Comparison of ENCODE assay signal across 8 cellular contexts in genomic region chr12:122022393-122023338, GRCh38. TPM values are rescaled to one million over a fixed set of nuclear protein-coding genes. Genes with fewer than 3 reads are reported as not detected.
A peak's percentile ranks its signal among the peaks of the same experiment; 100 is the strongest.
DNase-seq lines count a peak whose midpoint lies in the region; ATAC-seq and TF ChIP-seq lines count a peak whose summit lies in the region.

No MANE protein-coding gene starts in this region.

- DNase-seq in C1 segment of cervical spinal cord (lab: John Stamatoyannopoulos, UW) = peak in 10 of 14 donors; percentile 16 to 62 (median 42)
- peak; percentile 31 for DNase-seq in activated CD4-positive, alpha-beta T cell treated with anti-CD3 and anti-CD28 coated beads, Interleukin-2, amount 50 U/mL, for 1 hour
- DNase-seq in epithelial cell of prostate (ENCODE audit: low read depth, low spot score) = no peak
- peak in 2 of 3 donors; percentile 31 to 56 for DNase-seq in mucosa of descending colon
- no peak for DNase-seq in type B pancreatic cell (ENCODE audit: extremely low spot score, unreplicated experiment)
- no peak for DNase-seq in SHP77 treated with DMSO at 0.1 percent for 48 hours (lab: John Stamatoyannopoulos, UW)

- H3K4me3 ChIP-seq in mucosa of descending colon = peak overlapping the region; percentile 15

- TF ChIP-seq CTCF in mucosa of descending colon (IDR thresholded peaks at IDR 0.05) (no peak), type B pancreatic cell (conservative IDR thresholded peaks at IDR 0.05) (no peak)

- ATAC-seq in HG02759 (IDR thresholded peaks at IDR 0.05; ENCODE audit: unreplicated experiment) (peak; percentile 8), mucosa of descending colon (peak; percentile 13), HG03378 (IDR thresholded peaks at IDR 0.05; ENCODE audit: unreplicated experiment) (no peak)

- peaks cover 3% of the 10 kb centered on the region for H3K9me3 Mint-ChIP-seq in type B pancreatic cell

- peak overlapping the region; percentile 67 for H3K27ac ChIP-seq in epithelial cell of prostate

- H3K27me3 Mint-ChIP-seq in type B pancreatic cell = peaks cover 7% of the 10 kb centered on the region

- H3K36me3 ChIP-seq in mucosa of descending colon (ENCODE audit: low read depth) = no peaks in the 10 kb centered on the region

- H3K4me1 Mint-ChIP-seq in type B pancreatic cell (ENCODE audit: unreplicated experiment) = peaks cover 14% of the 10 kb centered on the region

- H3K4me1 ChIP-seq in mucosa of descending colon (ENCODE audit: low read depth) = peaks cover 19% of the 10 kb centered on the region

- peak overlapping the region; percentile 91 for H3K4me3 Mint-ChIP-seq in type B pancreatic cell

- H3K27ac Mint-ChIP-seq in type B pancreatic cell = peak overlapping the region; percentile 91

- H3K9me3 ChIP-seq in mucosa of descending colon = no peaks in the 10 kb centered on the region

- H3K36me3 Mint-ChIP-seq in type B pancreatic cell = no peaks in the 10 kb centered on the region

- intact Hi-C loops in mucosa of descending colon (cut with DNase I, micrococcal nuclease) = no loop called here

RNA-seq across cellular contexts. Expression of gene BCL7A, which starts 1.0 kb away (rescaled TPM):
- total RNA-seq in mucosa of descending colon (10 to 100 TPM in 1 of 3 donors, 1 to 10 TPM in 2; 5.2 to 11.6 (median 5.7) TPM), type B pancreatic cell (ENCODE audit: low replicate concordance) (22.2 and 30.9 TPM in 2 replicates)

RNA-seq across cellular contexts. Expression of gene MLXIP, which starts 55.9 kb away (rescaled TPM):
- 100 to 1,000 TPM; 194 to 230 (median 201) TPM for total RNA-seq in mucosa of descending colon
- 28.4 and 44.5 TPM in 2 replicates for total RNA-seq in type B pancreatic cell (ENCODE audit: low replicate concordance)

Comparison
In these comparisons a context has a peak if more than half of its experiments do, and no peak if none do; other contexts are left out.
1. DNase-seq: peak in C1 segment of cervical spinal cord (10 of 14), activated CD4-positive, alpha-beta T cell treated with anti-CD3 and anti-CD28 coated beads, Interleukin-2, amount 50 U/mL, for 1 hour (single experiment) and mucosa of descending colon (2 of 3); none in epithelial cell of prostate (single experiment), type B pancreatic cell (single experiment) and SHP77 treated with DMSO at 0.1 percent for 48 hours (single experiment).